ENCODE assay signal across 17 cellular contexts in the genomic region with DNA sequence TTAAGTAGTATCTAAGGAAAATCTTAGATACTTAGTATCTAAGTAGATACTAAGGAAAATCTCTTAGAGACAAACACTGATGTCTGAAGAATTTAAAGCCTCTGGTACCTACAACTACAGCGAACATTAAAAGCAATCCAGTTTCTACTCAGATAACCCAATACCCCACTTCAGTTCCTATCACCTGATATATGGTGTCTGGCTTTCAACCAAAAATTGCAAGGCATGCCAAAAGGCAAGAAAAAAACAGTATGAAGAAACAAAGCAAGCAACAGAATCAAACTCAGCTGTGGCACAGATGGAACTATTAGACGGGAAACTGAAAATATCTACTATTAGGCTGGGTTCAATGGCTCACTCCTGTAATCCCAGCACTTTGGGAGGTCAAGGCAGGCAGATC. TPM values are rescaled to one million over a fixed set of nuclear protein-coding genes. Genes with fewer than 3 reads are reported as not detected.
DNase-seq lines count a peak whose midpoint lies in the region; ATAC-seq, FAIRE-seq and TF ChIP-seq lines count a peak whose summit lies in the region.
"Had no signal": no experiment of that assay in that cellular context is flagged by ENCODE, and none has a peak within 500 bp of the region (broad histone marks: within the 10 kb centered on the region; RNA-seq: fewer than 3 reads in every experiment).

No MANE protein-coding gene starts in this region.

- H3K36me3 ChIP-seq in PC-3 (ENCODE audit: low read depth, low read length) (no peaks in the 10 kb centered on the region), endothelial cell of umbilical vein (ENCODE audit: control insufficient read depth in 2 of 2, extremely low read depth in 1 of 2, insufficient read depth in 2 of 2, low read length in 2 of 2) (no peaks in the 10 kb centered on the region), mesodermal cell (ENCODE audit: control insufficient read depth, insufficient read depth, low read length) (peaks cover 19% of the 10 kb centered on the region)
- H3K36me3 ChIP-seq: uterus had no signal

- H3K27ac Mint-ChIP-seq in activated naive CD8-positive, alpha-beta T cell treated with anti-CD3 and anti-CD28 coated beads, Interleukin-2, amount 50 U/mL, for 24 hours: no peak overlapping the region
- H3K27ac Mint-ChIP-seq: activated CD4-positive, alpha-beta memory T cell treated with anti-CD3 and anti-CD28 coated beads for 36 hours had no signal

- H3K36me3 Mint-ChIP-seq in activated naive CD8-positive, alpha-beta T cell treated with anti-CD3 and anti-CD28 coated beads, Interleukin-2, amount 50 U/mL, for 24 hours (ENCODE audit: low read depth): peaks cover 12% of the 10 kb centered on the region

- H4K20me1 ChIP-seq in PC-3 (ENCODE audit: low read length): peaks cover 5% of the 10 kb centered on the region; the same call in 1 of the 2 replicates
- H4K20me1 ChIP-seq in endothelial cell of umbilical vein (replicated peaks; ENCODE audit: control insufficient read depth, extremely low read depth, insufficient read depth, low read length): no peaks in the 10 kb centered on the region

- H3K9me2 ChIP-seq in PC-3 (replicated peaks; ENCODE audit: low read length): no peaks in the 10 kb centered on the region

- H3K27ac ChIP-seq in PC-3 (ENCODE audit: low read length): peak overlapping the region; percentile 83
- peak overlapping the region; percentile 62 for H3K27ac ChIP-seq in endothelial cell of umbilical vein (ENCODE audit: insufficient read depth, low read depth, low read length)
- H3K27ac ChIP-seq in mesodermal cell (ENCODE audit: low read depth, low read length, severe bottlenecking): peak overlapping the region; percentile 25

- POLR2A ChIA-PET in PC-3 (lab: Charles Lee; ENCODE audit: unreplicated experiment): interaction anchor here (0.6 kb wide), 1 partner anchor 32 kb away, joined by 3 read pairs; no protein-coding TSS in a partner anchor
- POLR2A ChIA-PET in endothelial cell of umbilical vein (lab: Charles Lee): no interaction called here

- intact Hi-C loops in PC-3 (cut with micrococcal nuclease) (loop anchor here (2.0 to 5.0 kb wide), 2 partner anchors 31 to 45 kb away; no protein-coding TSS in a partner anchor), endothelial cell of umbilical vein (cut with micrococcal nuclease) (no loop called here)

- WGBS in mesodermal cell (ENCODE audit: insufficient coverage in 2 of 2), 2 experiments: 63 to 91% methylated on average over 1 of the region's 2 CpGs

- TF ChIP-seq CTCF in PC-3 (conservative IDR thresholded peaks at IDR 0.05; ENCODE audit: low read depth, low read length): no peak
- TF ChIP-seq CTCF in endothelial cell of umbilical vein (IDR thresholded peaks at IDR 0.05; ENCODE audit: extremely low read depth in 1 of 2, insufficient read depth in 1 of 2, low read depth in 1 of 2, low read length in 2 of 2): no peak

- no peak overlapping the region for H3K4me3 ChIP-seq in PC-3 (ENCODE audit: low read length)
- no peak overlapping the region for H3K4me3 ChIP-seq in endothelial cell of umbilical vein (replicated peaks in 1 of 3; ENCODE audit: insufficient read depth in 1 of 3, low read depth in 1 of 3, low read length in 3 of 3)
- no peak overlapping the region for H3K4me3 ChIP-seq in mesodermal cell (ENCODE audit: extremely low read depth, insufficient read depth, low read length, poor library complexity, severe bottlenecking)
- H3K4me3 ChIP-seq: uterus had no signal

- ATAC-seq in PC-3 (no peak), HG03432 (IDR thresholded peaks at IDR 0.05; ENCODE audit: unreplicated experiment) (no peak), HG03097 (IDR thresholded peaks at IDR 0.05; ENCODE audit: low FRiP score, unreplicated experiment) (no peak)
- no peak for ATAC-seq in activated naive CD8-positive, alpha-beta T cell treated with anti-CD3 and anti-CD28 coated beads, Interleukin-2, amount 50 U/mL, for 24 hours

- no peaks in the 10 kb centered on the region for H3K9me3 ChIP-seq in PC-3 (ENCODE audit: low read length)
- no peaks in the 10 kb centered on the region for H3K9me3 ChIP-seq in endothelial cell of umbilical vein (replicated peaks; ENCODE audit: control insufficient read depth, insufficient read depth, low read length)
- H3K9me3 ChIP-seq in mesodermal cell (ENCODE audit: control insufficient read depth, low read length): peaks cover 7% of the 10 kb centered on the region

- CTCF ChIA-PET in PC-3 (lab: Charles Lee): no interaction called here
- CTCF ChIA-PET in endothelial cell of umbilical vein (lab: Charles Lee): interaction anchor here (0.9 to 2.1 kb wide), 6 partner anchors 11 to 1227 kb away, joined by 3 to 19 read pairs (median 4); no protein-coding TSS in a partner anchor

- H3K9me3 Mint-ChIP-seq in activated naive CD8-positive, alpha-beta T cell treated with anti-CD3 and anti-CD28 coated beads, Interleukin-2, amount 50 U/mL, for 24 hours: no peaks in the 10 kb centered on the region

- peaks cover 5% of the 10 kb centered on the region for H3F3A ChIP-seq in PC-3 (ENCODE audit: low read length, unreplicated experiment)

- H3K4me2 ChIP-seq in PC-3 (ENCODE audit: low read length) (peak overlapping the region; percentile 44; the same call in 1 of the 2 replicates), endothelial cell of umbilical vein (ENCODE audit: insufficient read depth, low read length) (peak overlapping the region; percentile 31)

- H2AFZ ChIP-seq in PC-3 (ENCODE audit: low read length): no peak overlapping the region
- no peak overlapping the region for H2AFZ ChIP-seq in endothelial cell of umbilical vein (ENCODE audit: low read depth, low read length)

- BruUV-seq in PC-3 (replicated peaks; lab: Mats Ljungman, UMichigan): no TSS peak
- no TSS peak for BruUV-seq in endothelial cell of umbilical vein (replicated peaks; lab: Mats Ljungman, UMichigan)

- H3K27me3 Mint-ChIP-seq in activated naive CD8-positive, alpha-beta T cell treated with anti-CD3 and anti-CD28 coated beads, Interleukin-2, amount 50 U/mL, for 24 hours: no peaks in the 10 kb centered on the region
- H3K27me3 Mint-ChIP-seq: activated CD4-positive, alpha-beta memory T cell treated with anti-CD3 and anti-CD28 coated beads for 36 hours had no signal

- FAIRE-seq in endothelial cell of umbilical vein (lab: Jason Lieb, UNC): no peak
- FAIRE-seq: G401.6 had no signal

- H3K79me2 ChIP-seq in PC-3 (ENCODE audit: low read length): peaks cover 55% of the 10 kb centered on the region
- peaks cover 30% of the 10 kb centered on the region for H3K79me2 ChIP-seq in endothelial cell of umbilical vein (ENCODE audit: control insufficient read depth, insufficient read depth, low read length)

- H3K4me3 Mint-ChIP-seq in activated naive CD8-positive, alpha-beta T cell treated with anti-CD3 and anti-CD28 coated beads, Interleukin-2, amount 50 U/mL, for 24 hours: no peak overlapping the region
- H3K4me3 Mint-ChIP-seq: activated CD4-positive, alpha-beta memory T cell treated with anti-CD3 and anti-CD28 coated beads for 36 hours had no signal

- peaks cover 21% of the 10 kb centered on the region for H3K4me1 Mint-ChIP-seq in activated naive CD8-positive, alpha-beta T cell treated with anti-CD3 and anti-CD28 coated beads, Interleukin-2, amount 50 U/mL, for 24 hours

- H3K9me1 ChIP-seq in endothelial cell of umbilical vein (replicated peaks; ENCODE audit: control insufficient read depth, extremely low read depth, insufficient read depth, low read length): no peaks in the 10 kb centered on the region

- H3K4me1 ChIP-seq in PC-3 (ENCODE audit: insufficient read depth, low read length) (peaks cover 19% of the 10 kb centered on the region), endothelial cell of umbilical vein (ENCODE audit: control insufficient read depth, extremely low read depth, insufficient read depth, low read length) (peaks cover 21% of the 10 kb centered on the region), mesodermal cell (ENCODE audit: control insufficient read depth, insufficient read depth, low read length, poor library complexity, severe bottlenecking) (peaks cover 11% of the 10 kb centered on the region)
- H3K4me1 ChIP-seq: uterus had no signal

- H3K9ac ChIP-seq in PC-3 (ENCODE audit: low read length) (0 out of 2 replicates have a peak overlapping the region, but pooled peaks have one; percentile 12), endothelial cell of umbilical vein (replicated peaks; ENCODE audit: extremely low read depth, insufficient read depth, low read length) (peak overlapping the region; percentile 23)

- no peak for TF ChIP-seq POLR2A in endothelial cell of umbilical vein (IDR thresholded peaks at IDR 0.05; ENCODE audit: low read depth, low read length)

- H3K27me3 ChIP-seq in PC-3 (ENCODE audit: low read length) (no peaks in the 10 kb centered on the region), endothelial cell of umbilical vein (ENCODE audit: control insufficient read depth in 2 of 2, insufficient read depth in 2 of 2, low read length in 2 of 2) (no peaks in the 10 kb centered on the region)
- H3K27me3 ChIP-seq: uterus had no signal

- DNase-seq in EH (ENCODE audit: low read depth) (peak; percentile 47), PC-3 (no peak), endothelial cell of umbilical vein (ENCODE audit: low read depth, low spot score) (peak; percentile 64)
- DNase-seq in activated naive CD8-positive, alpha-beta T cell treated with anti-CD3 and anti-CD28 coated beads, Interleukin-2, amount 50 U/mL, for 24 hours: no peak
- DNase-seq in stimulated activated naive CD4-positive, alpha-beta T cell (lab: John Stamatoyannopoulos, UW): no peak
- DNase-seq: activated CD4-positive, alpha-beta memory T cell treated with anti-CD3 and anti-CD28 coated beads for 36 hours; Calu3; left cardiac atrium; NCI-H1417; NCI-H510A; posterior cingulate gyrus; stimulated activated naive CD4-positive, alpha-beta T cell treated with Interleukin-2 at 50 U/mL for 16 hours; uterus had no signal

- dilution Hi-C loops in endothelial cell of umbilical vein (cut with MboI; ENCODE audit: extremely low pct_ligation_motif_present, low sequenced_read_pairs): no loop called here

TF ChIP-seq in endothelial cell of umbilical vein, 7 proteins besides CTCF, POLR2A, EP300 and RAD21 (continues in another document):
- TF ChIP-seq MYC (IDR thresholded peaks at IDR 0.05; ENCODE audit: low read depth, low read length): no peak
- TF ChIP-seq, protein P1, sequence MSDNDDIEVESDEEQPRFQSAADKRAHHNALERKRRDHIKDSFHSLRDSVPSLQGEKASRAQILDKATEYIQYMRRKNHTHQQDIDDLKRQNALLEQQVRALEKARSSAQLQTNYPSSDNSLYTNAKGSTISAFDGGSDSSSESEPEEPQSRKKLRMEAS (IDR thresholded peaks at IDR 0.05; ENCODE audit: insufficient read depth, insufficient read length): no peak

RNA-seq across cellular contexts. Expression of a gene that starts 31.1 kb away (rescaled TPM):
- total RNA-seq in PC-3 (2014; rRNA removed): 13.6 and 16.6 TPM in 2 replicates
- total RNA-seq in endothelial cell of umbilical vein: 19.2 and 19.3 TPM in 2 replicates
- 3.7 and 5.8 TPM in 2 replicates for polyA plus RNA-seq in endothelial cell of umbilical vein
- polyA plus RNA-seq in endothelial cell of umbilical vein (2011; cell fraction: cytosol; rRNA removed): 5.7 TPM in 2 replicates
- 22.2 and 27.5 TPM in 2 replicates for polyA plus RNA-seq in endothelial cell of umbilical vein (2011; cell fraction: nucleus; rRNA removed)
- polyA plus RNA-seq in endothelial cell of umbilical vein (2012): 14.0 TPM in 2 replicates
- 12.4 and 12.6 TPM in 2 replicates for polyA minus RNA-seq in endothelial cell of umbilical vein
- polyA minus RNA-seq in endothelial cell of umbilical vein (2011; cell fraction: cytosol; rRNA and poly(A)+ RNA removed): 6.5 TPM
- 28.8 and 36.9 TPM in 2 replicates for polyA minus RNA-seq in endothelial cell of umbilical vein (2011; cell fraction: nucleus; rRNA and poly(A)+ RNA removed)
- 19.8 TPM for polyA plus RNA-seq in mesodermal cell (2013, experiment 1 of 2)
- 23.1 TPM for polyA plus RNA-seq in mesodermal cell (2013, experiment 2 of 2)

Comparison
In these comparisons a context has a peak if more than half of its experiments do, and no peak if none do; other contexts are left out.
1. DNase-seq: peak in EH (single experiment) and endothelial cell of umbilical vein (single experiment); none in PC-3 (single experiment), activated naive CD8-positive, alpha-beta T cell treated with anti-CD3 and anti-CD28 coated beads, Interleukin-2, amount 50 U/mL, for 24 hours (single experiment) and stimulated activated naive CD4-positive, alpha-beta T cell (0 of 6).
2. H3K27ac ChIP-seq: peak in every context shown above with its lines; median percentile 83 in PC-3; 62 in endothelial cell of umbilical vein; 25 in mesodermal cell.